1 cellular context compared by ENCODE assay signal in genomic region chr16:2926660-2927646, GRCh38.
TF ChIP-seq lines count a peak whose summit lies in the region.

No MANE protein-coding gene starts in this region.

TF ChIP-seq in HEK293, 187 proteins besides CTCF, POLR2A, EP300 and RAD21 (continued from another document):
- TF ChIP-seq PRDM4 (tag by site-specific recombination; IDR thresholded peaks at IDR 0.05) (no peak), ZNF768 (tag by site-specific recombination; IDR thresholded peaks at IDR 0.05) (no peak), ZNF391 (tag by site-specific recombination; IDR thresholded peaks at IDR 0.05; ENCODE audit: borderline replicate concordance, low read depth) (no peak), OSR2 (tag by site-specific recombination; IDR thresholded peaks at IDR 0.05) (no peak), ZNF571 (tag by site-specific recombination; IDR thresholded peaks at IDR 0.05) (no peak), ZNF747 (tag by site-specific recombination; IDR thresholded peaks at IDR 0.05) (no peak), ZNF202 (tag by site-specific recombination; IDR thresholded peaks at IDR 0.05; ENCODE audit: borderline replicate concordance) (no peak), ZFP3 (tag by site-specific recombination; IDR thresholded peaks at IDR 0.05; ENCODE audit: low read depth) (no peak), ZNF501 (tag by site-specific recombination; IDR thresholded peaks at IDR 0.05) (no peak), PATZ1 (tag by site-specific recombination; IDR thresholded peaks at IDR 0.05) (no peak), ZBTB8A (tag by site-specific recombination; IDR thresholded peaks at IDR 0.05) (no peak), ZSCAN4 (tag by site-specific recombination; IDR thresholded peaks at IDR 0.05) (no peak), ZNF426 (tag by site-specific recombination; IDR thresholded peaks at IDR 0.05) (no peak), FEZF1 (tag by site-specific recombination; IDR thresholded peaks at IDR 0.05) (no peak), ZNF366 (tag by site-specific recombination; conservative IDR thresholded peaks at IDR 0.05) (no peak), ZNF221 (tag by site-specific recombination; IDR thresholded peaks at IDR 0.05; ENCODE audit: borderline replicate concordance) (no peak), ZNF223 (tag by site-specific recombination; IDR thresholded peaks at IDR 0.05) (no peak), ZNF521 (tag by site-specific recombination; IDR thresholded peaks at IDR 0.05) (no peak), ZNF677 (tag by site-specific recombination; IDR thresholded peaks at IDR 0.05) (no peak), ZNF48 (tag by site-specific recombination; IDR thresholded peaks at IDR 0.05) (no peak), OVOL3 (tag by site-specific recombination; IDR thresholded peaks at IDR 0.05) (no peak), ZNF626 (tag by site-specific recombination; IDR thresholded peaks at IDR 0.05) (no peak), GLI4 (tag by site-specific recombination; IDR thresholded peaks at IDR 0.05) (no peak), KLF10 (tag by site-specific recombination; IDR thresholded peaks at IDR 0.05) (no peak), ZBTB1 (tag by site-specific recombination; IDR thresholded peaks at IDR 0.05) (no peak), HIC1 (tag by site-specific recombination; IDR thresholded peaks at IDR 0.05) (no peak), ZNF335 (tag by site-specific recombination; conservative IDR thresholded peaks at IDR 0.05) (peak; percentile 53), ZNF473 (tag by site-specific recombination; IDR thresholded peaks at IDR 0.05) (no peak), ZFP41 (tag by site-specific recombination; IDR thresholded peaks at IDR 0.05; ENCODE audit: borderline replicate concordance) (no peak), ZNF133 (tag by site-specific recombination; IDR thresholded peaks at IDR 0.05) (no peak), ZBTB21 (tag by site-specific recombination; IDR thresholded peaks at IDR 0.05) (peak; percentile 79), ZNF16 (tag by site-specific recombination; IDR thresholded peaks at IDR 0.05; ENCODE audit: low read depth) (no peak), REST (tag by site-specific recombination; IDR thresholded peaks at IDR 0.05) (no peak), ZNF629 (tag by site-specific recombination; IDR thresholded peaks at IDR 0.05) (peak; percentile 88), ZNF26 (tag by site-specific recombination; IDR thresholded peaks at IDR 0.05) (no peak), ZNF138 (tag by site-specific recombination; IDR thresholded peaks at IDR 0.05; ENCODE audit: borderline replicate concordance) (no peak), ZNF132 (tag by site-specific recombination; IDR thresholded peaks at IDR 0.05; ENCODE audit: borderline replicate concordance) (no peak), SETDB1 (IDR thresholded peaks at IDR 0.05; ENCODE audit: insufficient read length, low read length) (no peak), ZNF658 (tag by site-specific recombination; IDR thresholded peaks at IDR 0.05) (no peak), ZNF560 (tag by site-specific recombination; IDR thresholded peaks at IDR 0.05; ENCODE audit: borderline replicate concordance) (no peak), ZEB2 (tag by site-specific recombination; IDR thresholded peaks at IDR 0.05) (no peak), ZXDB (tag by site-specific recombination; IDR thresholded peaks at IDR 0.05) (no peak), ZNF211 (tag by site-specific recombination; IDR thresholded peaks at IDR 0.05; ENCODE audit: low read depth) (no peak)
